Comparison of ENCODE assay signal across 1 cellular context in the genomic region with DNA sequence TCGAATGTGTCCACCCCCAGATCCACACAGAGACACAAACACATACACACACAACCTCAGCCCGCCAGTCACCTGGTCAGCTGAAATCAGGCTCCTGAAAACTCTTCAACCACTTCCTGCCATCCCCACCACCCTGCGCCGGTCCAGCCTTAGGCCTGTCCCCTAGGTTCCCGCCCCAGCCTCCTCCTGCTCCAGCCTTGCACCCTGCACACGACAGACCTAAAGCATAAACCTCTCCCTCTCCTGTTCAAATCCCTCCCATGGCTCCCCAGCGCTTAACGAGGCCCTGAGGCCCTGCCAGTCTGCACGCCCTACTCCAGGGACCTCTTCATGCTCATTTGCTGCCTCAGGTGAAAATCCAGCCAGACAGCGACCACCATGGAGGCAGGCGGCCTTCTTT.
TF ChIP-seq lines count a peak whose summit lies in the region.

No MANE protein-coding gene starts in this region.

TF ChIP-seq in GM12878, 131 proteins besides CTCF, POLR2A, EP300 and RAD21:
- TF ChIP-seq ZSCAN29 (IDR thresholded peaks at IDR 0.05) (no peak), TCF3 (IDR thresholded peaks at IDR 0.05; ENCODE audit: borderline replicate concordance, insufficient read depth, low read depth, low read length) (no peak), RUNX3 (IDR thresholded peaks at IDR 0.05; ENCODE audit: low read length) (no peak), BMI1 (IDR thresholded peaks at IDR 0.05; ENCODE audit: borderline replicate concordance) (no peak), HDGF (IDR thresholded peaks at IDR 0.05) (no peak), KLF5 (IDR thresholded peaks at IDR 0.05; ENCODE audit: partially characterized antibody) (no peak), NR2C2 (IDR thresholded peaks at IDR 0.05; ENCODE audit: borderline replicate concordance, control insufficient read depth, insufficient read length, low read depth) (no peak), NFYA (IDR thresholded peaks at IDR 0.05; ENCODE audit: borderline replicate concordance, low read depth, low read length) (no peak), RB1 (IDR thresholded peaks at IDR 0.05; ENCODE audit: borderline replicate concordance) (no peak), RCOR1 (conservative IDR thresholded peaks at IDR 0.05; ENCODE audit: low read depth, low read length) (no peak), MYB (IDR thresholded peaks at IDR 0.05; ENCODE audit: borderline replicate concordance, low read depth, low read length) (no peak), MAX (IDR thresholded peaks at IDR 0.05; ENCODE audit: low read depth, low read length) (no peak), ZBTB33 (IDR thresholded peaks at IDR 0.05) (no peak), RELA (IDR thresholded peaks at IDR 0.05; ENCODE audit: borderline replicate concordance, partially characterized antibody) (no peak), YBX1 (IDR thresholded peaks at IDR 0.05) (no peak), ETV6 (conservative IDR thresholded peaks at IDR 0.05 in 1 of 2, IDR thresholded peaks at IDR 0.05 in 1 of 2; ENCODE audit: borderline replicate concordance in 1 of 2, low read depth in 1 of 2) (no peak)
- TF ChIP-seq, protein P1, sequence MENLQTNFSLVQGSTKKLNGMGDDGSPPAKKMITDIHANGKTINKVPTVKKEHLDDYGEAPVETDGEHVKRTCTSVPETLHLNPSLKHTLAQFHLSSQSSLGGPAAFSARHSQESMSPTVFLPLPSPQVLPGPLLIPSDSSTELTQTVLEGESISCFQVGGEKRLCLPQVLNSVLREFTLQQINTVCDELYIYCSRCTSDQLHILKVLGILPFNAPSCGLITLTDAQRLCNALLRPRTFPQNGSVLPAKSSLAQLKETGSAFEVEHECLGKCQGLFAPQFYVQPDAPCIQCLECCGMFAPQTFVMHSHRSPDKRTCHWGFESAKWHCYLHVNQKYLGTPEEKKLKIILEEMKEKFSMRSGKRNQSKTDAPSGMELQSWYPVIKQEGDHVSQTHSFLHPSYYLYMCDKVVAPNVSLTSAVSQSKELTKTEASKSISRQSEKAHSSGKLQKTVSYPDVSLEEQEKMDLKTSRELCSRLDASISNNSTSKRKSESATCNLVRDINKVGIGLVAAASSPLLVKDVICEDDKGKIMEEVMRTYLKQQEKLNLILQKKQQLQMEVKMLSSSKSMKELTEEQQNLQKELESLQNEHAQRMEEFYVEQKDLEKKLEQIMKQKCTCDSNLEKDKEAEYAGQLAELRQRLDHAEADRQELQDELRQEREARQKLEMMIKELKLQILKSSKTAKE (IDR thresholded peaks at IDR 0.05; ENCODE audit: low read depth, poor library complexity, severe bottlenecking), result no peak
TF ChIP-seq in GM12878: peak in this region for 0.
